Comparison of ENCODE assay signal across 1 cellular context in genomic region chr9:116873937-116874900, GRCh38.
TF ChIP-seq lines count a peak whose summit lies in the region.

No MANE protein-coding gene starts in this region.

TF ChIP-seq in GM23338, 12 proteins besides CTCF, POLR2A, EP300 and RAD21 (continued from another document):
- TF ChIP-seq JUNB (IDR thresholded peaks at IDR 0.05; ENCODE audit: unreplicated experiment), result no peak
- no peak for TF ChIP-seq EZH2phosphoT487 (IDR thresholded peaks at IDR 0.05; ENCODE audit: unreplicated experiment)
- TF ChIP-seq ETS1 (IDR thresholded peaks at IDR 0.05), result no peak
- no peak for TF ChIP-seq ZNF114 (CRISPR knock-in tag; IDR thresholded peaks at IDR 0.05)
- TF ChIP-seq NANOG (IDR thresholded peaks at IDR 0.05; ENCODE audit: borderline replicate concordance), result no peak
TF ChIP-seq in GM23338: peak in this region for 0.
